17 cellular contexts compared by ENCODE assay signal in the genomic region with DNA sequence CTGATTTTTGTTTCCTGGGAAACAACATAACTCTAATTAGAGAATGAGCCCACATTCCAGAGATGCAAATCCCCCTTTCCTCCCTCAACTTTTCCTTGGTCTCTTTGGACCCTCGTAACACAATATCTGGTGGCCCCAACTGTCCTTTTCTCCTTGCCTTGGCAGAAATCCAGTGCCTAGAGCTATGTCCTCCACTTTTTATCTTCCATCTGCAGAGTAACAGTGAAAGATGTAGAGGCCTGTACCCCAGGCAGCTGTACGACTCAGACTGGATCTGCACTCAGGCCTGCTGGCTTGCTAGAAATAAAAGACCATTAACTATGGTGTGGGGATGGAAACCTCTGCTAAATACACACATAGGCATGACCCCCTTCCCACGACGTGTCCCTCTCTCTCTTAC.
"Had no signal": no experiment of that assay in that cellular context is flagged by ENCODE, and none has a peak within 500 bp of the region (broad histone marks: within the 10 kb centered on the region; RNA-seq: fewer than 3 reads in every experiment).

No MANE protein-coding gene starts in this region.

- H3K27ac ChIP-seq: neutrophil, stomach, testis had no signal

- H3K4me3 ChIP-seq: lung, mucosa of descending colon, stomach, testis had no signal

- H3K4me1 Mint-ChIP-seq: activated B cell treated with CpG ODN at 0.5 μM for 24 hours; activated CD4-positive, alpha-beta T cell treated with anti-CD3 and anti-CD28 coated beads, Interleukin-2, amount 10 ng/mL, durations not matched to agents 24 days and 14 days; activated naive CD8-positive, alpha-beta T cell treated with anti-CD3 and anti-CD28 coated beads for 36 hours had no signal

- H3K27ac Mint-ChIP-seq: activated B cell treated with CpG ODN at 0.5 μM for 24 hours; activated CD4-positive, alpha-beta T cell treated with anti-CD3 and anti-CD28 coated beads, Interleukin-2, amount 10 ng/mL, durations not matched to agents 24 days and 14 days; activated naive CD8-positive, alpha-beta T cell treated with anti-CD3 and anti-CD28 coated beads for 36 hours; activated T-cell treated with anti-CD3 and anti-CD28 coated beads, Interleukin-2, amount 50 U/mL, for 72 hours had no signal

- H3K9me3 ChIP-seq: mucosa of descending colon, neutrophil, stomach, testis had no signal

- H3K4me1 ChIP-seq: testis had no signal

- FAIRE-seq: bronchial epithelial cell had no signal

- ATAC-seq: activated T-cell treated with anti-CD3 and anti-CD28 coated beads, Interleukin-2, amount 50 U/mL, for 72 hours; mucosa of descending colon; naive thymus-derived CD4-positive, alpha-beta T cell had no signal

- H3K36me3 ChIP-seq: neutrophil had no signal

- H3K27me3 ChIP-seq: neutrophil, stomach, testis had no signal

- H3K4me3 Mint-ChIP-seq: activated B cell treated with CpG ODN at 0.5 μM for 24 hours; activated CD4-positive, alpha-beta T cell treated with anti-CD3 and anti-CD28 coated beads, Interleukin-2, amount 10 ng/mL, durations not matched to agents 24 days and 14 days; activated naive CD8-positive, alpha-beta T cell treated with anti-CD3 and anti-CD28 coated beads for 36 hours; activated T-cell treated with anti-CD3 and anti-CD28 coated beads, Interleukin-2, amount 50 U/mL, for 72 hours; naive thymus-derived CD4-positive, alpha-beta T cell had no signal

- DNase-seq: activated B cell treated with CpG ODN at 0.5 μM for 24 hours; activated CD4-positive, alpha-beta T cell treated with anti-CD3 and anti-CD28 coated beads, Interleukin-2, amount 10 ng/mL, durations not matched to agents 24 days and 14 days; activated CD8-positive, alpha-beta memory T cell treated with anti-CD3 and anti-CD28 coated beads, Interleukin-2, amount 50 U/mL, for 48 hours; activated gamma-delta T cell; activated naive CD8-positive, alpha-beta T cell treated with anti-CD3 and anti-CD28 coated beads for 36 hours; activated T-cell treated with anti-CD3 and anti-CD28 coated beads, Interleukin-2, amount 50 U/mL, for 72 hours; anterior cingulate cortex; islet precursor cell; mucosa of descending colon; naive thymus-derived CD4-positive, alpha-beta T cell; stimulated activated CD4-positive, alpha-beta T cell treated with anti-CD3 and anti-CD28 coated beads, Interleukin-12 subunit alpha, Interleukin-12 subunit beta, amount 100 ng/mL, for 4 hours; stimulated activated CD4-positive, alpha-beta T cell treated with anti-CD3 and anti-CD28 coated beads, Interleukin-2, amount 100 ng/mL, for 24 hours; stomach; testis had no signal

- H3K27me3 Mint-ChIP-seq: activated B cell treated with CpG ODN at 0.5 μM for 24 hours; activated CD4-positive, alpha-beta T cell treated with anti-CD3 and anti-CD28 coated beads, Interleukin-2, amount 10 ng/mL, durations not matched to agents 24 days and 14 days; activated naive CD8-positive, alpha-beta T cell treated with anti-CD3 and anti-CD28 coated beads for 36 hours; naive thymus-derived CD4-positive, alpha-beta T cell had no signal
